ENCODE assay signal across 20 cellular contexts in the genomic region with DNA sequence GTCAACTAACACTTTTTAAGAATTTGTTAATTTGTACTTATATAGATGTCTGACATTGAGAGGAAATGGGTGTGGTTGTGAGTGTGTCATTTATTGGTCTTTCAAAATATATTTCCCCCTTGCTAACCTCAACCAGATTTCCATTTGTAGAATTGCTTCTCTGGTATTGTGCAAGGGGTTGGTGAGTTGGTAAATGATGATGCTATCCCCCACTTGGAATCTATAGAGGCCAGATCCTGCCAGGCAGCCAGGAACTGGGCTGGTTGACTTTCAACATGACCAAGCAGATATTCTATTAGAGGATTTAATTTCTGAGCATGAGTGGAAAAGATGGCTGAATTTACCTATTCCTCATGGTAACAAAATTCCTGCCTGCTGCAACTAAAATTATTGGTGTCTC.
A peak's percentile ranks its signal among the peaks of the same experiment; 100 is the strongest.
DNase-seq lines count a peak whose midpoint lies in the region; ATAC-seq, FAIRE-seq and TF ChIP-seq lines count a peak whose summit lies in the region.
"Had no signal": no experiment of that assay in that cellular context is flagged by ENCODE, and none has a peak within 500 bp of the region (broad histone marks: within the 10 kb centered on the region; RNA-seq: fewer than 3 reads in every experiment).

No MANE protein-coding gene starts in this region.

- FAIRE-seq in GM12892 (lab: Jason Lieb, UNC): no peak
- FAIRE-seq: A549 had no signal

- no peaks in the 10 kb centered on the region for H3K27me3 ChIP-seq in heart right ventricle
- H3K27me3 ChIP-seq: MG63 had no signal

- H3K27ac ChIP-seq in HEK293 (ENCODE audit: extremely low read depth, low read depth, low read length): no peak overlapping the region
- H3K27ac ChIP-seq in RWPE1: no peak overlapping the region
- H3K27ac ChIP-seq in heart right ventricle: no peak overlapping the region
- H3K27ac ChIP-seq: A549, HL-60, KMS-11 had no signal

- ATAC-seq in heart right ventricle: no peak
- ATAC-seq: A549, GM23338 had no signal

- intact Hi-C loops in heart right ventricle (cut with DNase I): no loop called here

- no peaks in the 10 kb centered on the region for H3K36me3 ChIP-seq in HEK293 (ENCODE audit: control insufficient read depth in 2 of 2, insufficient read depth in 1 of 2, low read length in 2 of 2)
- H3K36me3 ChIP-seq in heart right ventricle: no peaks in the 10 kb centered on the region
- H3K36me3 ChIP-seq: MG63 had no signal

- CTCF ChIA-PET in HEK293 (lab: Yijun Ruan, JAX): no interaction called here
- CTCF ChIA-PET in RWPE1 (lab: Yijun Ruan, JAX): no interaction called here

- no peaks in the 10 kb centered on the region for H3K4me1 ChIP-seq in HEK293 (ENCODE audit: control insufficient read depth, insufficient read depth, low read length)
- H3K4me1 ChIP-seq in heart right ventricle: no peaks in the 10 kb centered on the region
- H3K4me1 ChIP-seq: A549 had no signal

- TF ChIP-seq CTCF in HEK293 (tag by site-specific recombination; IDR thresholded peaks at IDR 0.05) (no peak), RWPE1 (conservative IDR thresholded peaks at IDR 0.05; ENCODE audit: low read depth) (no peak), heart right ventricle (IDR thresholded peaks at IDR 0.05) (no peak)

- H3K9me3 ChIP-seq in HEK293 (ENCODE audit: control insufficient read depth, insufficient read depth, low read depth, low read length) (no peaks in the 10 kb centered on the region), heart right ventricle (no peaks in the 10 kb centered on the region)
- H3K9me3 ChIP-seq: MG63 had no signal

- peak; percentile 3 for DNase-seq in AG08395 (ENCODE audit: low spot score)
- DNase-seq in RWPE1 (ENCODE audit: low spot score): peak; percentile 42
- DNase-seq in fibroblast of gingiva (ENCODE audit: low read depth): peak; percentile 38
- DNase-seq in effector CD4-positive, alpha-beta T cell: no peak
- no peak for DNase-seq in GM12892 (ENCODE audit: insufficient read length)
- no peak for DNase-seq in heart right ventricle
- DNase-seq: CD4-positive, alpha-beta memory T cell; DND-41; GDM1; MG63; NCI-H1417 treated with DMSO at 0.1 percent for 48 hours; NCI-H2029 treated with DMSO at 0.1 percent for 48 hours; NCI-H526; SHP77; SW 1271 had no signal

- no peak for TF ChIP-seq POLR2A in GM12892 (IDR thresholded peaks at IDR 0.05; ENCODE audit: low read depth, low read length)

- H3K4me3 ChIP-seq in HEK293 (ENCODE audit: low read depth, low read length) (no peak overlapping the region), heart right ventricle (no peak overlapping the region)
- H3K4me3 ChIP-seq: A549, GM23338, MG63 had no signal

- POLR2A ChIA-PET in HEK293 (lab: Yijun Ruan, JAX): no interaction called here
- POLR2A ChIA-PET in RWPE1 (lab: Yijun Ruan, JAX; ENCODE audit: low non-redundant PET): no interaction called here

TF ChIP-seq in HEK293, 187 proteins besides CTCF, POLR2A, EP300 and RAD21:
- TF ChIP-seq IKZF3 (tag by site-specific recombination; IDR thresholded peaks at IDR 0.05) (no peak), ZNF133 (tag by site-specific recombination; IDR thresholded peaks at IDR 0.05) (peak; percentile 43; the same call in 1 of the 2 replicates)

Comparison
In these comparisons a context has a peak if more than half of its experiments do, and no peak if none do; other contexts are left out.
1. DNase-seq: peak in AG08395 (single experiment), RWPE1 (single experiment) and fibroblast of gingiva (single experiment); none in effector CD4-positive, alpha-beta T cell (single experiment), GM12892 (single experiment) and heart right ventricle (0 of 2).